Comparison of ENCODE assay signal across 1 cellular context in the genomic region with DNA sequence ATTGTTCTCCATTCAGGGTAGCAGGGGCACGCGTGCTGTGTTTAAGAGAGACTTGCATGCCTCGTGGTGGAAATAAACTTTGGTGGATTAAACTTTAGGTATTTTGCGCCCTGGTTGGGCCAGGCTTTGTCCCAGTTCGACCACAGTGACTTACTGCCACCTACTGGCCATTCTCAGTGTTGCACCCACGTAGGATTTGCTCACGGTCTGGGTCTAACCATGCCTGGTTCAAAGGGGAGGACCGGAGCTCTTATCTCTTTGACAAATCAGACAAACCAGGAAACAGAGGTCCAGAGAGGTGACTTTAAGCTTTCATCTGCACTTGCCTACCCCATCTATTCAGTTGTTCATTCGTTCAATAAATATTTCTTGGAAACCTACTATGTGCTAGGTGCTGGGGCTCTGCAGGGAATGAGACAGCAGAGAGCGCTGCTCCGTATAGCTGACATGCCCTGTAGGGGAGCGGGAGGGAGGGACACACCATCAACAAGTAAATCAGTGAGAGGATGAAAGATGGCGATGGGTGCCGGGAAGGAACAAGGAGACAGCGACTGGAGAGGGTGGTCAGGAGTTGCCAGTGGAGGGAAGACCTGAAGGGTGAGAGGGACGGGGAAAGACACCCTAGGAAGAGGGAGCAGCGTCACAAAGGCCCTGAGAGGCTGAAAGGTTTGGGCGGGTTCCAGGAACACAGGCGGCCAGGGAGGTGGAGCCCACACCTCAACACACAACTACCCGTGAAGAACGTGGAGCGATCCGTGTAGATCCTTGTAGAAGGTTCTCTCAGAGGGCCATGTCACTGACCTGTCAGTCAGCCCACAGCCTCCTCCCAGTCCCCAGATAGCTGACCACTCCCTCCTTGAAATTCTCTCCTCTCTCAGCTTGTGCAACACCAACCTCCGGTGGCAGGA.
A peak's percentile ranks its signal among the peaks of the same experiment; 100 is the strongest.
TF ChIP-seq lines count a peak whose summit lies in the region.

No MANE protein-coding gene starts in this region.

TF ChIP-seq in HepG2, 621 proteins besides CTCF, POLR2A, EP300 and RAD21 (continued from another document and continues in another):
- TF ChIP-seq, protein P1, sequence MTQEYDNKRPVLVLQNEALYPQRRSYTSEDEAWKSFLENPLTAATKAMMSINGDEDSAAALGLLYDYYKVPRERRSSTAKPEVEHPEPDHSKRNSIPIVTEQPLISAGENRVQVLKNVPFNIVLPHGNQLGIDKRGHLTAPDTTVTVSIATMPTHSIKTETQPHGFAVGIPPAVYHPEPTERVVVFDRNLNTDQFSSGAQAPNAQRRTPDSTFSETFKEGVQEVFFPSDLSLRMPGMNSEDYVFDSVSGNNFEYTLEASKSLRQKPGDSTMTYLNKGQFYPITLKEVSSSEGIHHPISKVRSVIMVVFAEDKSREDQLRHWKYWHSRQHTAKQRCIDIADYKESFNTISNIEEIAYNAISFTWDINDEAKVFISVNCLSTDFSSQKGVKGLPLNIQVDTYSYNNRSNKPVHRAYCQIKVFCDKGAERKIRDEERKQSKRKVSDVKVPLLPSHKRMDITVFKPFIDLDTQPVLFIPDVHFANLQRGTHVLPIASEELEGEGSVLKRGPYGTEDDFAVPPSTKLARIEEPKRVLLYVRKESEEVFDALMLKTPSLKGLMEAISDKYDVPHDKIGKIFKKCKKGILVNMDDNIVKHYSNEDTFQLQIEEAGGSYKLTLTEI (CRISPR knock-in tag; conservative IDR thresholded peaks at IDR 0.05): no peak
- TF ChIP-seq, protein P2, sequence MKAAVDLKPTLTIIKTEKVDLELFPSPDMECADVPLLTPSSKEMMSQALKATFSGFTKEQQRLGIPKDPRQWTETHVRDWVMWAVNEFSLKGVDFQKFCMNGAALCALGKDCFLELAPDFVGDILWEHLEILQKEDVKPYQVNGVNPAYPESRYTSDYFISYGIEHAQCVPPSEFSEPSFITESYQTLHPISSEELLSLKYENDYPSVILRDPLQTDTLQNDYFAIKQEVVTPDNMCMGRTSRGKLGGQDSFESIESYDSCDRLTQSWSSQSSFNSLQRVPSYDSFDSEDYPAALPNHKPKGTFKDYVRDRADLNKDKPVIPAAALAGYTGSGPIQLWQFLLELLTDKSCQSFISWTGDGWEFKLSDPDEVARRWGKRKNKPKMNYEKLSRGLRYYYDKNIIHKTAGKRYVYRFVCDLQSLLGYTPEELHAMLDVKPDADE (CRISPR knock-in tag; IDR thresholded peaks at IDR 0.05): no peak
- TF ChIP-seq, protein P3, sequence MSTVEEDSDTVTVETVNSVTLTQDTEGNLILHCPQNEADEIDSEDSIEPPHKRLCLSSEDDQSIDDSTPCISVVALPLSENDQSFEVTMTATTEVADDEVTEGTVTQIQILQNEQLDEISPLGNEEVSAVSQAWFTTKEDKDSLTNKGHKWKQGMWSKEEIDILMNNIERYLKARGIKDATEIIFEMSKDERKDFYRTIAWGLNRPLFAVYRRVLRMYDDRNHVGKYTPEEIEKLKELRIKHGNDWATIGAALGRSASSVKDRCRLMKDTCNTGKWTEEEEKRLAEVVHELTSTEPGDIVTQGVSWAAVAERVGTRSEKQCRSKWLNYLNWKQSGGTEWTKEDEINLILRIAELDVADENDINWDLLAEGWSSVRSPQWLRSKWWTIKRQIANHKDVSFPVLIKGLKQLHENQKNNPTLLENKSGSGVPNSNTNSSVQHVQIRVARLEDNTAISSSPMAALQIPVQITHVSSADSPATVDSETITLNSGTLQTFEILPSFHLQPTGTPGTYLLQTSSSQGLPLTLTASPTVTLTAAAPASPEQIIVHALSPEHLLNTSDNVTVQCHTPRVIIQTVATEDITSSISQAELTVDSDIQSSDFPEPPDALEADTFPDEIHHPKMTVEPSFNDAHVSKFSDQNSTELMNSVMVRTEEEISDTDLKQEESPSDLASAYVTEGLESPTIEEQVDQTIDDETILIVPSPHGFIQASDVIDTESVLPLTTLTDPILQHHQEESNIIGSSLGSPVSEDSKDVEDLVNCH (CRISPR knock-in tag; IDR thresholded peaks at IDR 0.05): no peak
- TF ChIP-seq CEBPB (IDR thresholded peaks at IDR 0.05; ENCODE audit: borderline replicate concordance, low read depth, low read length) (peak; percentile 25; the same call in 1 of the 2 replicates), PPARG (CRISPR knock-in tag; conservative IDR thresholded peaks at IDR 0.05) (no peak), SPEN (CRISPR knock-in tag; IDR thresholded peaks at IDR 0.05; ENCODE audit: low read depth) (peak; percentile 40; the same call in 1 of the 2 replicates), ZNF232 (CRISPR knock-in tag; IDR thresholded peaks at IDR 0.05; ENCODE audit: borderline replicate concordance) (no peak), SNRNP70 (IDR thresholded peaks at IDR 0.05; ENCODE audit: low read depth, low read length) (no peak), AKAP8 (CRISPR knock-in tag; IDR thresholded peaks at IDR 0.05) (no peak), PHF5A (CRISPR knock-in tag; IDR thresholded peaks at IDR 0.05; ENCODE audit: low read depth, unreplicated experiment) (peak; percentile 20), TARDBP (CRISPR knock-in tag; IDR thresholded peaks at IDR 0.05) (0 out of 2 replicates have a peak, but pooled peaks have one; percentile 48), RARA (CRISPR knock-in tag; IDR thresholded peaks at IDR 0.05) (peak; percentile 42; the same call in 1 of the 2 replicates), ZNF441 (CRISPR knock-in tag; IDR thresholded peaks at IDR 0.05; ENCODE audit: borderline replicate concordance) (0 out of 2 replicates have a peak, but pooled peaks have one; percentile 21), PCBP1 (IDR thresholded peaks at IDR 0.05; ENCODE audit: borderline replicate concordance, low read depth, low read length) (no peak), MLLT10 (CRISPR knock-in tag; IDR thresholded peaks at IDR 0.05) (no peak), SMAD9 (CRISPR knock-in tag; IDR thresholded peaks at IDR 0.05) (no peak), ISL2 (CRISPR knock-in tag; IDR thresholded peaks at IDR 0.05) (0 out of 2 replicates have a peak, but pooled peaks have one; percentile 37), NCOA1 (CRISPR knock-in tag; IDR thresholded peaks at IDR 0.05) (no peak), MAFF (IDR thresholded peaks at IDR 0.05; ENCODE audit: low read depth, low read length) (no peak), TP53 (CRISPR knock-in tag; conservative IDR thresholded peaks at IDR 0.05) (no peak), KLF13 (CRISPR knock-in tag; IDR thresholded peaks at IDR 0.05) (no peak), SATB2 (CRISPR knock-in tag; IDR thresholded peaks at IDR 0.05) (no peak), POLR2AphosphoS2 (IDR thresholded peaks at IDR 0.05; ENCODE audit: low read depth, low read length) (no peak), ZIK1 (CRISPR knock-in tag; IDR thresholded peaks at IDR 0.05; ENCODE audit: borderline replicate concordance, low read depth) (no peak), HMG20B (CRISPR knock-in tag; conservative IDR thresholded peaks at IDR 0.05) (no peak), ZNF883 (CRISPR knock-in tag; IDR thresholded peaks at IDR 0.05; ENCODE audit: not compliant biosample characterization) (no peak), PAX8 (CRISPR knock-in tag; IDR thresholded peaks at IDR 0.05; ENCODE audit: borderline replicate concordance) (no peak), NR3C1 (CRISPR knock-in tag; IDR thresholded peaks at IDR 0.05) (no peak)
- TF ChIP-seq, protein P4, sequence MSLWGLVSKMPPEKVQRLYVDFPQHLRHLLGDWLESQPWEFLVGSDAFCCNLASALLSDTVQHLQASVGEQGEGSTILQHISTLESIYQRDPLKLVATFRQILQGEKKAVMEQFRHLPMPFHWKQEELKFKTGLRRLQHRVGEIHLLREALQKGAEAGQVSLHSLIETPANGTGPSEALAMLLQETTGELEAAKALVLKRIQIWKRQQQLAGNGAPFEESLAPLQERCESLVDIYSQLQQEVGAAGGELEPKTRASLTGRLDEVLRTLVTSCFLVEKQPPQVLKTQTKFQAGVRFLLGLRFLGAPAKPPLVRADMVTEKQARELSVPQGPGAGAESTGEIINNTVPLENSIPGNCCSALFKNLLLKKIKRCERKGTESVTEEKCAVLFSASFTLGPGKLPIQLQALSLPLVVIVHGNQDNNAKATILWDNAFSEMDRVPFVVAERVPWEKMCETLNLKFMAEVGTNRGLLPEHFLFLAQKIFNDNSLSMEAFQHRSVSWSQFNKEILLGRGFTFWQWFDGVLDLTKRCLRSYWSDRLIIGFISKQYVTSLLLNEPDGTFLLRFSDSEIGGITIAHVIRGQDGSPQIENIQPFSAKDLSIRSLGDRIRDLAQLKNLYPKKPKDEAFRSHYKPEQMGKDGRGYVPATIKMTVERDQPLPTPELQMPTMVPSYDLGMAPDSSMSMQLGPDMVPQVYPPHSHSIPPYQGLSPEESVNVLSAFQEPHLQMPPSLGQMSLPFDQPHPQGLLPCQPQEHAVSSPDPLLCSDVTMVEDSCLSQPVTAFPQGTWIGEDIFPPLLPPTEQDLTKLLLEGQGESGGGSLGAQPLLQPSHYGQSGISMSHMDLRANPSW (CRISPR knock-in tag; IDR thresholded peaks at IDR 0.05; ENCODE audit: borderline replicate concordance): 0 out of 2 replicates have a peak, but pooled peaks have one; percentile 38
- TF ChIP-seq, protein P5, sequence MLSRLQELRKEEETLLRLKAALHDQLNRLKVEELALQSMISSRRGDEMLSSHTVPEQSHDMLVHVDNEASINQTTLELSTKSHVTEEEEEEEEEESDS (CRISPR knock-in tag; IDR thresholded peaks at IDR 0.05; ENCODE audit: borderline replicate concordance): 0 out of 2 replicates have a peak, but pooled peaks have one; percentile 31
- TF ChIP-seq, protein P6, sequence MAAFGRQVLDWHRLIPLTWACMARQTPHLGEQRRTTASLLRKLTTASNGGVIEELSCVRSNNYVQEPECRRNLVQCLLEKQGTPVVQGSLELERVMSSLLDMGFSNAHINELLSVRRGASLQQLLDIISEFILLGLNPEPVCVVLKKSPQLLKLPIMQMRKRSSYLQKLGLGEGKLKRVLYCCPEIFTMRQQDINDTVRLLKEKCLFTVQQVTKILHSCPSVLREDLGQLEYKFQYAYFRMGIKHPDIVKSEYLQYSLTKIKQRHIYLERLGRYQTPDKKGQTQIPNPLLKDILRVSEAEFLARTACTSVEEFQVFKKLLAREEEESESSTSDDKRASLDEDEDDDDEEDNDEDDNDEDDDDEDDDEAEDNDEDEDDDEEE (CRISPR knock-in tag; IDR thresholded peaks at IDR 0.05): no peak
- TF ChIP-seq, protein P7, sequence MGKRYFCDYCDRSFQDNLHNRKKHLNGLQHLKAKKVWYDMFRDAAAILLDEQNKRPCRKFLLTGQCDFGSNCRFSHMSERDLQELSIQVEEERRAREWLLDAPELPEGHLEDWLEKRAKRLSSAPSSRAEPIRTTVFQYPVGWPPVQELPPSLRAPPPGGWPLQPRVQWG (CRISPR knock-in tag; IDR thresholded peaks at IDR 0.05; ENCODE audit: borderline replicate concordance, low read depth): no peak
- TF ChIP-seq, protein P8, sequence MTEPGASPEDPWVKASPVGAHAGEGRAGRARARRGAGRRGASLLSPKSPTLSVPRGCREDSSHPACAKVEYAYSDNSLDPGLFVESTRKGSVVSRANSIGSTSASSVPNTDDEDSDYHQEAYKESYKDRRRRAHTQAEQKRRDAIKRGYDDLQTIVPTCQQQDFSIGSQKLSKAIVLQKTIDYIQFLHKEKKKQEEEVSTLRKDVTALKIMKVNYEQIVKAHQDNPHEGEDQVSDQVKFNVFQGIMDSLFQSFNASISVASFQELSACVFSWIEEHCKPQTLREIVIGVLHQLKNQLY (CRISPR knock-in tag; IDR thresholded peaks at IDR 0.05): no peak
- TF ChIP-seq, protein P9, sequence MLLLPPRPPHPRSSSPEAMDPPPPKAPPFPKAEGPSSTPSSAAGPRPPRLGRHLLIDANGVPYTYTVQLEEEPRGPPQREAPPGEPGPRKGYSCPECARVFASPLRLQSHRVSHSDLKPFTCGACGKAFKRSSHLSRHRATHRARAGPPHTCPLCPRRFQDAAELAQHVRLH (CRISPR knock-in tag; IDR thresholded peaks at IDR 0.05; ENCODE audit: borderline replicate concordance, low read depth): peak; percentile 76; the same call in 1 of the 2 replicates
- TF ChIP-seq, protein P10, sequence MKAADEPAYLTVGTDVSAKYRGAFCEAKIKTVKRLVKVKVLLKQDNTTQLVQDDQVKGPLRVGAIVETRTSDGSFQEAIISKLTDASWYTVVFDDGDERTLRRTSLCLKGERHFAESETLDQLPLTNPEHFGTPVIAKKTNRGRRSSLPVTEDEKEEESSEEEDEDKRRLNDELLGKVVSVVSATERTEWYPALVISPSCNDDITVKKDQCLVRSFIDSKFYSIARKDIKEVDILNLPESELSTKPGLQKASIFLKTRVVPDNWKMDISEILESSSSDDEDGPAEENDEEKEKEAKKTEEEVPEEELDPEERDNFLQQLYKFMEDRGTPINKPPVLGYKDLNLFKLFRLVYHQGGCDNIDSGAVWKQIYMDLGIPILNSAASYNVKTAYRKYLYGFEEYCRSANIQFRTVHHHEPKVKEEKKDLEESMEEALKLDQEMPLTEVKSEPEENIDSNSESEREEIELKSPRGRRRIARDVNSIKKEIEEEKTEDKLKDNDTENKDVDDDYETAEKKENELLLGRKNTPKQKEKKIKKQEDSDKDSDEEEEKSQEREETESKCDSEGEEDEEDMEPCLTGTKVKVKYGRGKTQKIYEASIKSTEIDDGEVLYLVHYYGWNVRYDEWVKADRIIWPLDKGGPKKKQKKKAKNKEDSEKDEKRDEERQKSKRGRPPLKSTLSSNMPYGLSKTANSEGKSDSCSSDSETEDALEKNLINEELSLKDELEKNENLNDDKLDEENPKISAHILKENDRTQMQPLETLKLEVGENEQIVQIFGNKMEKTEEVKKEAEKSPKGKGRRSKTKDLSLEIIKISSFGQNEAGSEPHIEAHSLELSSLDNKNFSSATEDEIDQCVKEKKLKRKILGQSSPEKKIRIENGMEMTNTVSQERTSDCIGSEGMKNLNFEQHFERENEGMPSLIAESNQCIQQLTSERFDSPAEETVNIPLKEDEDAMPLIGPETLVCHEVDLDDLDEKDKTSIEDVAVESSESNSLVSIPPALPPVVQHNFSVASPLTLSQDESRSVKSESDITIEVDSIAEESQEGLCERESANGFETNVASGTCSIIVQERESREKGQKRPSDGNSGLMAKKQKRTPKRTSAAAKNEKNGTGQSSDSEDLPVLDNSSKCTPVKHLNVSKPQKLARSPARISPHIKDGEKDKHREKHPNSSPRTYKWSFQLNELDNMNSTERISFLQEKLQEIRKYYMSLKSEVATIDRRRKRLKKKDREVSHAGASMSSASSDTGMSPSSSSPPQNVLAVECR (CRISPR knock-in tag; IDR thresholded peaks at IDR 0.05; ENCODE audit: borderline replicate concordance): peak; percentile 23; the same call in 1 of the 2 replicates
- TF ChIP-seq, protein P11, sequence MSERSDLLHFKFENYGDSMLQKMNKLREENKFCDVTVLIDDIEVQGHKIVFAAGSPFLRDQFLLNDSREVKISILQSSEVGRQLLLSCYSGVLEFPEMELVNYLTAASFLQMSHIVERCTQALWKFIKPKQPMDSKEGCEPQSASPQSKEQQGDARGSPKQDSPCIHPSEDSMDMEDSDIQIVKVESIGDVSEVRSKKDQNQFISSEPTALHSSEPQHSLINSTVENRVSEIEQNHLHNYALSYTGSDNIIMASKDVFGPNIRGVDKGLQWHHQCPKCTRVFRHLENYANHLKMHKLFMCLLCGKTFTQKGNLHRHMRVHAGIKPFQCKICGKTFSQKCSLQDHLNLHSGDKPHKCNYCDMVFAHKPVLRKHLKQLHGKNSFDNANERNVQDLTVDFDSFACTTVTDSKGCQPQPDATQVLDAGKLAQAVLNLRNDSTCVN (CRISPR knock-in tag; IDR thresholded peaks at IDR 0.05; ENCODE audit: borderline replicate concordance): 0 out of 2 replicates have a peak, but pooled peaks have one; percentile 4
